ENCODE assay signal across 34 cellular contexts in genomic region chr20:41639630-41640029, GRCh38.
"Had no signal": no experiment of that assay in that cellular context is flagged by ENCODE, and none has a peak within 500 bp of the region (broad histone marks: within the 10 kb centered on the region; RNA-seq: fewer than 3 reads in every experiment).

No MANE protein-coding gene starts in this region.

- ATAC-seq: activated CD4-positive, alpha-beta T cell treated with anti-CD3 and anti-CD28 coated beads for 36 hours; activated CD8-positive, alpha-beta memory T cell treated with anti-CD3 and anti-CD28 coated beads, Interleukin-2, amount 10 ng/mL, durations not matched to agents 7 days and 5 days; activated CD8-positive, alpha-beta T cell treated with anti-CD3 and anti-CD28 coated beads, Interleukin-2, amount 10 ng/mL, durations not matched to agents 7 days and 5 days; activated naive CD8-positive, alpha-beta T cell treated with anti-CD3 and anti-CD28 coated beads, Interleukin-2, amount 50 U/mL, for 24 hours; body of pancreas; esophagus mucosa; foreskin keratinocyte; gastrocnemius medialis; heart left ventricle; T-helper 17 cell had no signal

- H3K36me3 ChIP-seq: adrenal gland, gastrocnemius medialis, heart left ventricle, WERI-Rb-1 had no signal

- H3K9me3 Mint-ChIP-seq: activated CD4-positive, alpha-beta memory T cell treated with anti-CD3 and anti-CD28 coated beads for 36 hours; activated CD4-positive, alpha-beta T cell treated with anti-CD3 and anti-CD28 coated beads, Interleukin-2, amount 10 ng/mL, durations not matched to agents 24 days and 14 days; activated naive CD4-positive, alpha-beta T cell treated with anti-CD3 and anti-CD28 coated beads for 36 hours; activated naive CD4-positive, alpha-beta T cell treated with anti-CD3 and anti-CD28 coated beads, Interleukin-2, amount 50 U/mL, for 24 hours; activated naive CD8-positive, alpha-beta T cell treated with anti-CD3 and anti-CD28 coated beads for 36 hours; activated naive CD8-positive, alpha-beta T cell treated with anti-CD3 and anti-CD28 coated beads, Interleukin-2, amount 50 U/mL, for 24 hours; activated T-helper 1 cell treated with anti-CD3 and anti-CD28 coated beads, Interleukin-12 subunit alpha, Interleukin-12 subunit beta, Interleukin-2, Interleukin-4 antibody, amounts not matched to agents 30 ng/mL and 10 ng/mL and 1 ng/mL, durations not matched to agents 14 hours and 24 hours and 36 hours; activated T-helper 2 cell treated with anti-CD3 and anti-CD28 coated beads, Interferon-gamma antibody, Interleukin-2, Interleukin-4, amounts not matched to agents 10 μg/mL and 5 μg/mL and 100 μg/mL, durations not matched to agents 14 hours and 24 hours and 36 hours; T-helper 2 cell treated with Interferon-gamma antibody and Interleukin-4, amounts not matched to agents 5 μg/mL and 100 μg/mL, for 36 hours had no signal

- DNase-seq: activated CD4-positive, alpha-beta memory T cell treated with anti-CD3 and anti-CD28 coated beads for 36 hours; activated CD4-positive, alpha-beta T cell treated with anti-CD3 and anti-CD28 coated beads for 36 hours; activated CD4-positive, alpha-beta T cell treated with anti-CD3 and anti-CD28 coated beads, Interleukin-2, amount 10 ng/mL, durations not matched to agents 24 days and 14 days; activated CD4-positive, CD25-positive, alpha-beta regulatory T cell; activated CD4-positive, CD25-positive, alpha-beta regulatory T cell treated with anti-CD3 and anti-CD28 coated beads, Interleukin-2, amount 50 U/mL, for 72 hours; activated CD8-positive, alpha-beta memory T cell treated with anti-CD3 and anti-CD28 coated beads, Interleukin-2, amount 10 ng/mL, durations not matched to agents 7 days and 5 days; activated CD8-positive, alpha-beta memory T cell treated with anti-CD3 and anti-CD28 coated beads, Interleukin-2, amount 50 U/mL, for 4 hours; activated CD8-positive, alpha-beta T cell treated with anti-CD3 and anti-CD28 coated beads, Interleukin-2, amount 10 ng/mL, durations not matched to agents 7 days and 5 days; activated effector memory CD4-positive, alpha-beta T cell treated with anti-CD3 and anti-CD28 coated beads, Interleukin-2, amount 50 U/mL, for 16 hours; activated naive CD4-positive, alpha-beta T cell treated with anti-CD3 and anti-CD28 coated beads for 36 hours; activated naive CD8-positive, alpha-beta T cell treated with anti-CD3 and anti-CD28 coated beads for 36 hours; activated naive CD8-positive, alpha-beta T cell treated with anti-CD3 and anti-CD28 coated beads, Interleukin-2, amount 50 U/mL, for 24 hours; activated T-cell treated with anti-CD3 and anti-CD28 coated beads, Interleukin-2, amount 50 U/mL, for 1 hour; activated T-cell treated with anti-CD3 and anti-CD28 coated beads, Interleukin-2, amount 50 U/mL, for 48 hours; adrenal gland; amygdala; aorta; body of pancreas; caudate nucleus; cortex of kidney; dermis blood vessel endothelial cell; effector CD8-positive, alpha-beta T cell; foreskin keratinocyte; gastrocnemius medialis; glutamatergic neuron; heart left ventricle; T-helper 17 cell; T1000; WERI-Rb-1 had no signal

- H3K27me3 ChIP-seq: adrenal gland, body of pancreas, gastrocnemius medialis had no signal

- H3K4me1 Mint-ChIP-seq: activated CD4-positive, alpha-beta T cell treated with anti-CD3 and anti-CD28 coated beads for 36 hours; activated CD4-positive, alpha-beta T cell treated with anti-CD3 and anti-CD28 coated beads, Interleukin-2, amount 10 ng/mL, durations not matched to agents 24 days and 14 days; activated CD8-positive, alpha-beta memory T cell treated with anti-CD3 and anti-CD28 coated beads, Interleukin-2, amount 10 ng/mL, durations not matched to agents 7 days and 5 days; activated naive CD4-positive, alpha-beta T cell treated with anti-CD3 and anti-CD28 coated beads, Interleukin-2, amount 50 U/mL, for 24 hours; activated naive CD8-positive, alpha-beta T cell treated with anti-CD3 and anti-CD28 coated beads for 36 hours; activated naive CD8-positive, alpha-beta T cell treated with anti-CD3 and anti-CD28 coated beads, Interleukin-2, amount 50 U/mL, for 24 hours had no signal

- H3K9me3 ChIP-seq: adrenal gland, body of pancreas, gastrocnemius medialis, heart left ventricle had no signal

- H3K36me3 Mint-ChIP-seq: activated CD4-positive, alpha-beta memory T cell treated with anti-CD3 and anti-CD28 coated beads for 36 hours; activated CD8-positive, alpha-beta memory T cell treated with anti-CD3 and anti-CD28 coated beads, Interleukin-2, amount 10 ng/mL, durations not matched to agents 7 days and 5 days; activated naive CD4-positive, alpha-beta T cell treated with anti-CD3 and anti-CD28 coated beads, Interleukin-2, amount 50 U/mL, for 24 hours; activated naive CD8-positive, alpha-beta T cell treated with anti-CD3 and anti-CD28 coated beads for 36 hours had no signal

- H3K27ac ChIP-seq: adrenal gland, body of pancreas, foreskin keratinocyte, gastrocnemius medialis, heart left ventricle, WERI-Rb-1 had no signal

- H3K4me3 ChIP-seq: adrenal gland, body of pancreas, gastrocnemius medialis, heart left ventricle had no signal

- H3K27ac Mint-ChIP-seq: activated CD4-positive, alpha-beta memory T cell treated with anti-CD3 and anti-CD28 coated beads for 36 hours; activated CD4-positive, alpha-beta T cell treated with anti-CD3 and anti-CD28 coated beads for 36 hours; activated CD4-positive, alpha-beta T cell treated with anti-CD3 and anti-CD28 coated beads, Interleukin-2, amount 10 ng/mL, durations not matched to agents 24 days and 14 days; activated CD8-positive, alpha-beta memory T cell treated with anti-CD3 and anti-CD28 coated beads, Interleukin-2, amount 10 ng/mL, durations not matched to agents 7 days and 5 days; activated CD8-positive, alpha-beta T cell treated with anti-CD3 and anti-CD28 coated beads, Interleukin-2, amount 10 ng/mL, durations not matched to agents 7 days and 5 days; activated naive CD4-positive, alpha-beta T cell treated with anti-CD3 and anti-CD28 coated beads for 36 hours; activated naive CD4-positive, alpha-beta T cell treated with anti-CD3 and anti-CD28 coated beads, Interleukin-2, amount 50 U/mL, for 24 hours; activated naive CD8-positive, alpha-beta T cell treated with anti-CD3 and anti-CD28 coated beads for 36 hours; activated naive CD8-positive, alpha-beta T cell treated with anti-CD3 and anti-CD28 coated beads, Interleukin-2, amount 50 U/mL, for 24 hours; activated T-helper 1 cell treated with anti-CD3 and anti-CD28 coated beads, Interleukin-12 subunit alpha, Interleukin-12 subunit beta, Interleukin-2, Interleukin-4 antibody, amounts not matched to agents 30 ng/mL and 10 ng/mL and 1 ng/mL, durations not matched to agents 14 hours and 24 hours and 36 hours; activated T-helper 2 cell treated with anti-CD3 and anti-CD28 coated beads, Interferon-gamma antibody, Interleukin-2, Interleukin-4, amounts not matched to agents 10 μg/mL and 5 μg/mL and 100 μg/mL, durations not matched to agents 14 hours and 24 hours and 36 hours; T-helper 17 cell; T-helper 2 cell treated with Interferon-gamma antibody and Interleukin-4, amounts not matched to agents 5 μg/mL and 100 μg/mL, for 36 hours had no signal

- H3K4me1 ChIP-seq: gastrocnemius medialis had no signal

- H3K4me3 Mint-ChIP-seq: activated CD4-positive, alpha-beta memory T cell treated with anti-CD3 and anti-CD28 coated beads for 36 hours; activated CD4-positive, alpha-beta T cell treated with anti-CD3 and anti-CD28 coated beads for 36 hours; activated CD4-positive, alpha-beta T cell treated with anti-CD3 and anti-CD28 coated beads, Interleukin-2, amount 10 ng/mL, durations not matched to agents 24 days and 14 days; activated CD8-positive, alpha-beta memory T cell treated with anti-CD3 and anti-CD28 coated beads, Interleukin-2, amount 10 ng/mL, durations not matched to agents 7 days and 5 days; activated CD8-positive, alpha-beta T cell treated with anti-CD3 and anti-CD28 coated beads, Interleukin-2, amount 10 ng/mL, durations not matched to agents 7 days and 5 days; activated naive CD4-positive, alpha-beta T cell treated with anti-CD3 and anti-CD28 coated beads for 36 hours; activated naive CD4-positive, alpha-beta T cell treated with anti-CD3 and anti-CD28 coated beads, Interleukin-2, amount 50 U/mL, for 24 hours; activated naive CD8-positive, alpha-beta T cell treated with anti-CD3 and anti-CD28 coated beads for 36 hours; activated naive CD8-positive, alpha-beta T cell treated with anti-CD3 and anti-CD28 coated beads, Interleukin-2, amount 50 U/mL, for 24 hours; activated T-helper 1 cell treated with anti-CD3 and anti-CD28 coated beads, Interleukin-12 subunit alpha, Interleukin-12 subunit beta, Interleukin-2, Interleukin-4 antibody, amounts not matched to agents 30 ng/mL and 10 ng/mL and 1 ng/mL, durations not matched to agents 14 hours and 24 hours and 36 hours; T-helper 17 cell; T-helper 2 cell treated with Interferon-gamma antibody and Interleukin-4, amounts not matched to agents 5 μg/mL and 100 μg/mL, for 36 hours had no signal
